ENCODE assay signal across 26 cellular contexts in the genomic region with DNA sequence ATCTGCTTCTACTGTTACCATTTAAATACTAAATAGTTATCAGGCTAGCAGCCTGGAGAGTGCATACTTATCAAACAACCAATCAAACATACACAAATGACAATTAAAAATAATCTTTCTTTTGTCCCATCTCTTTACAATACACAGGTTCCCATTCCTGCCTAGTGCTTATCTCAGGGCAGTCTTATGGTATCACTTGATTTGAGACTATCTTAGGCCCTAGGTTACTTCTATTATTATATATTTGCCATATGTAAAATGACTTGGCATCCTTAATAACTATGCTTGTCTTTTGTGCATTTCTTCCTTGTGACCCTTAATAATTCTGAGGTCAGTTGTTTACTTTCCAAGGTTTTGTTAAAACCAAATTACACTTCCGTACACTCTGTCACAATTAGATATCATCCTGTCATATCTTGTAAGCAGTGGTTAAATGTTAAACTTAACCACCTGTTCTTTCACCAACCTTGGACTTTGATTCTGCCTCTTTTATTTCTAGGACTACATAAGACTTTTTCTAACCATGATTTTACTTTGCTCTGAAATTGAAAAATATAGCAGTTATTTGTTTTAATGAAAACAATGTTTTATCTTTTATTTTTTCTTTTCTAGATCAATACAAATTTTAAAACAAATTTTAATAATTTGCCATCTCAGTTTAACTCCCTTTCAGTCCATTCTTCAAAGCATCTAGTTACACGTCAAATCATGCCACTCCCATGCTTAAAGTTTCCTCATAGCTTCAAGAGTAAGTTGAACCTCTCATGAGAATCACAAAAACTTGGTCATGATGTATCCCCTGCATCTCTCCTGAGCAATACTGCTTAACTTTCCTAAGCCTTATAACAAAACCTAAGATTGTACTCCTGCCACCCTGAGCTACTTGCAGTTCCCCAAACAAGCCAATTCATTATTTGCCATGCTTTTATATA.
"Had no signal": no experiment of that assay in that cellular context is flagged by ENCODE, and none has a peak within 500 bp of the region (broad histone marks: within the 10 kb centered on the region; RNA-seq: fewer than 3 reads in every experiment).

No MANE protein-coding gene starts in this region.

- H3K27ac Mint-ChIP-seq: activated CD4-positive, alpha-beta T cell treated with anti-CD3 and anti-CD28 coated beads, Interleukin-2, amount 10 ng/mL, durations not matched to agents 24 days and 14 days; activated CD8-positive, alpha-beta T cell treated with anti-CD3 and anti-CD28 coated beads for 36 hours; activated naive CD8-positive, alpha-beta T cell treated with anti-CD3 and anti-CD28 coated beads, Interleukin-2, amount 10 ng/mL, durations not matched to agents 7 days and 5 days; activated T-cell treated with anti-CD3 and anti-CD28 coated beads, Interleukin-2, amount 50 U/mL, for 72 hours; activated T-helper 17 cell treated with anti-CD3 and anti-CD28 coated beads, Interleukin-2, amount 50 U/mL, for 72 hours had no signal

- H3K27me3 Mint-ChIP-seq: activated CD4-positive, alpha-beta T cell treated with anti-CD3 and anti-CD28 coated beads, Interleukin-2, amount 10 ng/mL, durations not matched to agents 24 days and 14 days; activated CD8-positive, alpha-beta T cell treated with anti-CD3 and anti-CD28 coated beads for 36 hours; activated naive CD8-positive, alpha-beta T cell treated with anti-CD3 and anti-CD28 coated beads, Interleukin-2, amount 10 ng/mL, durations not matched to agents 7 days and 5 days; activated T-helper 17 cell treated with anti-CD3 and anti-CD28 coated beads, Interleukin-2, amount 50 U/mL, for 72 hours had no signal

- H3K4me3 Mint-ChIP-seq: activated CD4-positive, alpha-beta T cell treated with anti-CD3 and anti-CD28 coated beads, Interleukin-2, amount 10 ng/mL, durations not matched to agents 24 days and 14 days; activated CD8-positive, alpha-beta T cell treated with anti-CD3 and anti-CD28 coated beads for 36 hours; activated naive CD8-positive, alpha-beta T cell treated with anti-CD3 and anti-CD28 coated beads, Interleukin-2, amount 10 ng/mL, durations not matched to agents 7 days and 5 days; activated T-cell treated with anti-CD3 and anti-CD28 coated beads, Interleukin-2, amount 50 U/mL, for 72 hours; activated T-helper 17 cell treated with anti-CD3 and anti-CD28 coated beads, Interleukin-2, amount 50 U/mL, for 72 hours had no signal

- DNase-seq: activated CD4-positive, alpha-beta T cell treated with anti-CD3 and anti-CD28 coated beads for 1 hour; activated CD4-positive, alpha-beta T cell treated with anti-CD3 and anti-CD28 coated beads, Interleukin-2, amount 10 ng/mL, durations not matched to agents 24 days and 14 days; activated CD4-positive, alpha-beta T cell treated with anti-CD3 and anti-CD28 coated beads, Interleukin-2, amount 50 U/mL, for 4 hours; activated CD4-positive, CD25-positive, alpha-beta regulatory T cell; activated CD8-positive, alpha-beta T cell treated with anti-CD3 and anti-CD28 coated beads for 36 hours; activated effector memory CD4-positive, alpha-beta T cell treated with anti-CD3 and anti-CD28 coated beads, Interleukin-2, amount 50 U/mL, for 16 hours; activated naive CD4-positive, alpha-beta T cell; activated naive CD4-positive, alpha-beta T cell treated with anti-CD3 and anti-CD28 coated beads, Interleukin-2, amount 50 U/mL, for 16 hours; activated naive CD8-positive, alpha-beta T cell treated with anti-CD3 and anti-CD28 coated beads, Interleukin-2, amount 10 ng/mL, durations not matched to agents 7 days and 5 days; activated T-cell treated with anti-CD3 and anti-CD28 coated beads, Interleukin-2, amount 50 U/mL, for 1 hour; activated T-cell treated with anti-CD3 and anti-CD28 coated beads, Interleukin-2, amount 50 U/mL, for 72 hours; amygdala; NCI-H1092 treated with DMSO at 0.1 percent for 48 hours; NCI-H1417; NCI-H1694; NCI-H1930; NCI-H2081 treated with DMSO at 0.1 percent for 48 hours; NCI-H446 treated with DMSO at 0.1 percent for 48 hours; NCI-H524 treated with DMSO at 0.1 percent for 48 hours; SHP77; SJCRH30; T1000; WERI-Rb-1 had no signal

- H3K4me1 Mint-ChIP-seq: activated CD4-positive, alpha-beta T cell treated with anti-CD3 and anti-CD28 coated beads, Interleukin-2, amount 10 ng/mL, durations not matched to agents 24 days and 14 days; activated naive CD8-positive, alpha-beta T cell treated with anti-CD3 and anti-CD28 coated beads, Interleukin-2, amount 10 ng/mL, durations not matched to agents 7 days and 5 days; activated T-helper 17 cell treated with anti-CD3 and anti-CD28 coated beads, Interleukin-2, amount 50 U/mL, for 72 hours had no signal

- H3K36me3 Mint-ChIP-seq: activated naive CD8-positive, alpha-beta T cell treated with anti-CD3 and anti-CD28 coated beads, Interleukin-2, amount 10 ng/mL, durations not matched to agents 7 days and 5 days had no signal

- ATAC-seq: activated CD8-positive, alpha-beta T cell treated with anti-CD3 and anti-CD28 coated beads for 36 hours; activated T-cell treated with anti-CD3 and anti-CD28 coated beads, Interleukin-2, amount 50 U/mL, for 72 hours; activated T-helper 17 cell treated with anti-CD3 and anti-CD28 coated beads, Interleukin-2, amount 50 U/mL, for 72 hours; K562; Panc1 had no signal
